In the genomic region with DNA sequence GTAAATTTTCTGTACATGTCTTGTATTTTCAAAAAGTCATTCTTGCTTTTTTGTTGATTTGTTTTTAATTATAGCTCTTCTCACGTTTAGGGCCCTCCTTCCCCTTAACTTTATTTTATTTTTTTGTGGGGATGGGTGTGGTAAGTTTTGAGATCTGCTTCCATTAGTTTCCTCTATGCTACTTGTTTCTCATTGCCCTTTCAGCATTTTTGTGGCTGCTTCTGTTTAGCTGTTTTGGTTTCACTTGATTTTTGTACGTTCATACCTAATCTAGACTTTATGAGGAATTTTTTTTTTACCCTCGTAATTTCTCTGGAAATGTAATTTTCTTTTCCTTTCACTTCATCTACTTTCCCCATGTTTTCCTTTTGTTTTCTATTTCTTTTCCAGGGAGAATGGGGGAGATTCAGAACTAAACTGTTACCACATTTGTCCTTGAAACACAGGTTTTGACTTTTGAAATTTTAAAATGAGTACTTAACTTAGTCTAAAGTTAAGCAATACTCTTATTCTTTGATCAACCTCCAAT, we compare ENCODE assay signal across 16 cellular contexts.
DNase-seq lines count a peak whose midpoint lies in the region; ATAC-seq, FAIRE-seq and TF ChIP-seq lines count a peak whose summit lies in the region.
"Had no signal": no experiment of that assay in that cellular context is flagged by ENCODE, and none has a peak within 500 bp of the region (broad histone marks: within the 10 kb centered on the region; RNA-seq: fewer than 3 reads in every experiment).

No MANE protein-coding gene starts in this region.

- ATAC-seq in GM19463 (IDR thresholded peaks at IDR 0.05; ENCODE audit: unreplicated experiment) (no peak), HG03045 (IDR thresholded peaks at IDR 0.05; ENCODE audit: unreplicated experiment) (no peak)
- ATAC-seq in natural killer cell treated with Interleukin-12 subunit alpha and Interleukin-12 subunit beta and Interleukin-15 and Interleukin-18, amount 100 ng/mL, for 72 hours: no peak
- ATAC-seq: HCT116 had no signal

- peak overlapping the region; percentile 27 for H3K27ac Mint-ChIP-seq in nephron progenitor cell
- no peak overlapping the region for H3K27ac Mint-ChIP-seq in natural killer cell treated with Interleukin-12 subunit alpha and Interleukin-12 subunit beta and Interleukin-15 and Interleukin-18, amount 100 ng/mL, for 72 hours
- H3K27ac Mint-ChIP-seq: CD4-positive, alpha-beta T cell had no signal

- TF ChIP-seq POLR2A in GM12892 (IDR thresholded peaks at IDR 0.05; ENCODE audit: low read depth, low read length): no peak

- 0 out of 2 replicates have a peak overlapping the region, but pooled peaks have one; percentile 13 for H3K9ac ChIP-seq in KMS-11

- no peaks in the 10 kb centered on the region for H3K27me3 ChIP-seq in KMS-11 (ENCODE audit: insufficient read depth, low read depth)

- H3K79me2 ChIP-seq in KMS-11 (ENCODE audit: insufficient read depth, low read depth): no peaks in the 10 kb centered on the region

- H3K4me3 ChIP-seq in KMS-11 (IDR thresholded peaks at IDR 0.05; ENCODE audit: insufficient read depth, low read depth, low read length): no peak overlapping the region

- H3K27me3 Mint-ChIP-seq in nephron progenitor cell (ENCODE audit: low read depth, poor library complexity): no peaks in the 10 kb centered on the region
- no peaks in the 10 kb centered on the region for H3K27me3 Mint-ChIP-seq in natural killer cell treated with Interleukin-12 subunit alpha and Interleukin-12 subunit beta and Interleukin-15 and Interleukin-18, amount 100 ng/mL, for 72 hours

- H3K9me3 Mint-ChIP-seq in nephron progenitor cell: no peaks in the 10 kb centered on the region
- no peaks in the 10 kb centered on the region for H3K9me3 Mint-ChIP-seq in natural killer cell treated with Interleukin-12 subunit alpha and Interleukin-12 subunit beta and Interleukin-15 and Interleukin-18, amount 100 ng/mL, for 72 hours
- H3K9me3 Mint-ChIP-seq: CD4-positive, alpha-beta T cell had no signal

- H3K4me3 Mint-ChIP-seq in nephron progenitor cell: no peak overlapping the region
- no peak overlapping the region for H3K4me3 Mint-ChIP-seq in natural killer cell treated with Interleukin-12 subunit alpha and Interleukin-12 subunit beta and Interleukin-15 and Interleukin-18, amount 100 ng/mL, for 72 hours
- H3K4me3 Mint-ChIP-seq: CD4-positive, alpha-beta T cell had no signal

- peak overlapping the region; percentile 41 for H3K4me2 ChIP-seq in KMS-11

- peaks cover 9% of the 10 kb centered on the region for H3K36me3 Mint-ChIP-seq in nephron progenitor cell (ENCODE audit: low read depth)
- H3K36me3 Mint-ChIP-seq in natural killer cell treated with Interleukin-12 subunit alpha and Interleukin-12 subunit beta and Interleukin-15 and Interleukin-18, amount 100 ng/mL, for 72 hours: no peaks in the 10 kb centered on the region

- H3K4me1 Mint-ChIP-seq in nephron progenitor cell: peaks cover 6% of the 10 kb centered on the region
- no peaks in the 10 kb centered on the region for H3K4me1 Mint-ChIP-seq in natural killer cell treated with Interleukin-12 subunit alpha and Interleukin-12 subunit beta and Interleukin-15 and Interleukin-18, amount 100 ng/mL, for 72 hours (ENCODE audit: low read depth in 2 of 2)

- no peak for TF ChIP-seq CTCF in KMS-11 (conservative IDR thresholded peaks at IDR 0.05; ENCODE audit: low read depth, low read length)
- TF ChIP-seq CTCF in nephron progenitor cell (IDR thresholded peaks at IDR 0.05): no peak

- FAIRE-seq in GM12892 (lab: Jason Lieb, UNC): peak; percentile 87
- FAIRE-seq: D721Med, H54 had no signal

- H3K4me1 ChIP-seq in KMS-11 (ENCODE audit: low read depth, poor library complexity, severe bottlenecking): peaks cover 21% of the 10 kb centered on the region
- H3K4me1 ChIP-seq: Caco-2 had no signal

- no peak for DNase-seq in GM12892 (ENCODE audit: insufficient read length)
- DNase-seq in RPMI8226: peak; percentile 6
- DNase-seq in nephron progenitor cell: no peak
- no peak for DNase-seq in natural killer cell treated with Interleukin-12 subunit alpha and Interleukin-12 subunit beta and Interleukin-15 and Interleukin-18, amount 100 ng/mL, for 72 hours (ENCODE audit: low spot score)
- DNase-seq: AML-193; Caco-2; CD4-positive, alpha-beta T cell; GDM1; KG1 had no signal

- H4K20me1 ChIP-seq in KMS-11 (ENCODE audit: insufficient read depth): no peaks in the 10 kb centered on the region

- no peak overlapping the region for H3K27ac ChIP-seq in KMS-11
- H3K27ac ChIP-seq: C4-2B had no signal

- peak overlapping the region; percentile 19; the same call in 1 of the 2 replicates for H2AFZ ChIP-seq in KMS-11 (ENCODE audit: low read depth)

- H3K36me3 ChIP-seq in KMS-11 (ENCODE audit: insufficient read depth): no peaks in the 10 kb centered on the region
